Comparison of ENCODE assay signal across 11 cellular contexts in the genomic region with DNA sequence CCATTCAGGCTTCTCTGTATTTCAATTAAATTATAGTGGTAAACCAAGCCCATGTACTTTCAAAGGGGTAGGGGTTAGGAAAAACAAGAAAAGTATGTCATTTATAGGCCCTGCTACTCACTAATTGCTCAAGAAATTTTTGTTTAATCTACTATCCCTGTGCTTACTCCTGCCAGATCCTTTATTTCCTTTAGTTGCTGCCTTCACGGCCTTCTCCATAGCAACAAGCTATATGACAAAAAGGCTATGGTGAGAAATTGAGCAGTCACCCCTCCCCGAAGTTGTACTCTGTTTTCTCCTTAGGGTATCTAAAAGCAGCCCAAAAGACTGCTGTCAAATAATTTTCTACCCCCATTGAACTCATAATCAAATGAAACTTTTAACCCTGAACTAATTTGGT.
A peak's percentile ranks its signal among the peaks of the same experiment; 100 is the strongest.
DNase-seq lines count a peak whose midpoint lies in the region; ATAC-seq and TF ChIP-seq lines count a peak whose summit lies in the region.
"Had no signal": no experiment of that assay in that cellular context is flagged by ENCODE, and none has a peak within 500 bp of the region (broad histone marks: within the 10 kb centered on the region; RNA-seq: fewer than 3 reads in every experiment).

No MANE protein-coding gene starts in this region.

- H3K36me3 ChIP-seq in heart right ventricle (peaks cover 0 to 17% (median 0%) of the 10 kb centered on the region in 9 donors), mesenchymal stem cell (ENCODE audit: control insufficient read depth in 1 of 2, insufficient read depth in 2 of 2, low read depth in 1 of 2, low read length in 2 of 2) (peaks cover 3 to 33% of the 10 kb centered on the region in 2 experiments)

- H3K4me2 ChIP-seq in mesenchymal stem cell (ENCODE audit: low read length, poor library complexity, severe bottlenecking), result no peak overlapping the region
- H3K4me2 ChIP-seq: BLaER1 had no signal

- H3K9ac ChIP-seq in mesenchymal stem cell (ENCODE audit: low read length), result peak overlapping the region; percentile 59
- H3K9ac ChIP-seq: BLaER1 had no signal

- no peak overlapping the region for H3K18ac ChIP-seq in mesenchymal stem cell (ENCODE audit: low read depth in 1 of 2, low read length in 2 of 2)

- ATAC-seq in heart right ventricle (peak in 1 of 8 donors; percentile 5), Right ventricle myocardium superior (ENCODE audit: poor library complexity) (no peak)
- no peak for ATAC-seq in central memory CD8-positive, alpha-beta T cell (replicated peaks; ENCODE audit: extremely low read depth, poor library complexity, severe bottlenecking)

- H3K36me3 Mint-ChIP-seq in central memory CD8-positive, alpha-beta T cell (ENCODE audit: insufficient read depth), result peaks cover 6% of the 10 kb centered on the region
- peaks cover 15% of the 10 kb centered on the region for H3K36me3 Mint-ChIP-seq in type B pancreatic cell

- intact Hi-C loops in heart right ventricle (cut with DNase I), result no loop called here
- intact Hi-C loops in Right ventricle myocardium superior (cut with DNase I), result no loop called here

- H4K91ac ChIP-seq in mesenchymal stem cell (ENCODE audit: low read length), result no peak overlapping the region

- no peak for TF ChIP-seq CTCF in heart right ventricle (IDR thresholded peaks at IDR 0.05)
- TF ChIP-seq CTCF in type B pancreatic cell (conservative IDR thresholded peaks at IDR 0.05), result no peak

- H4K8ac ChIP-seq in mesenchymal stem cell (ENCODE audit: low read length), result no peak overlapping the region

- peaks cover 31% of the 10 kb centered on the region for H3K79me1 ChIP-seq in mesenchymal stem cell (replicated peaks; ENCODE audit: low read length, poor library complexity, severe bottlenecking)

- H3K23ac ChIP-seq in mesenchymal stem cell (ENCODE audit: low read length in 2 of 2), result no peak overlapping the region

- 51 to 66% methylated on average over 2 of the region's 2 CpGs for WGBS in heart right ventricle, 2 donors
- 59% methylated on average over 2 of the region's 2 CpGs for WGBS in mesenchymal stem cell

- no peak overlapping the region for H3K4ac ChIP-seq in mesenchymal stem cell (ENCODE audit: low read depth in 1 of 2, low read length in 2 of 2)

- peaks cover 0 to 13% (median 0%) of the 10 kb centered on the region in 11 donors for H3K9me3 ChIP-seq in heart right ventricle
- H3K9me3 ChIP-seq in mesenchymal stem cell (ENCODE audit: control insufficient read depth, low read length), result peaks cover 4% of the 10 kb centered on the region

- no peak for DNase-seq in heart right ventricle
- no peak for DNase-seq in Right ventricle myocardium superior
- no peak for DNase-seq in central memory CD8-positive, alpha-beta T cell (ENCODE audit: low spot score in 2 of 2)
- DNase-seq in mesenchymal stem cell, result peak; percentile 79
- no peak for DNase-seq in type B pancreatic cell (ENCODE audit: extremely low spot score, unreplicated experiment)
- no peak for DNase-seq in SIG-M5 treated with dmso at 0.1 percent for 504 hours (lab: John Stamatoyannopoulos, UW; ENCODE audit: unreplicated experiment)
- no peak for DNase-seq in NCI-H510A (lab: John Stamatoyannopoulos, UW)
- DNase-seq in activated CD8-positive, alpha-beta memory T cell treated with anti-CD3 and anti-CD28 coated beads for 24 hours, result no peak
- DNase-seq: NCI-H524 treated with DMSO at 0.1 percent for 48 hours, T-helper 2 cell had no signal

- H3K27me3 Mint-ChIP-seq in central memory CD8-positive, alpha-beta T cell, result no peaks in the 10 kb centered on the region
- H3K27me3 Mint-ChIP-seq in type B pancreatic cell, result no peaks in the 10 kb centered on the region

- H2BK12ac ChIP-seq in mesenchymal stem cell (ENCODE audit: low read length in 2 of 2), result no peak overlapping the region

- H3K27me3 ChIP-seq in heart right ventricle (no peaks in the 10 kb centered on the region), mesenchymal stem cell (ENCODE audit: control insufficient read depth in 1 of 2, insufficient read depth in 1 of 2, low read length in 2 of 2) (no peaks in the 10 kb centered on the region)
- H3K27me3 ChIP-seq: BLaER1 had no signal

- H3K4me3 ChIP-seq in heart right ventricle (no peak overlapping the region), mesenchymal stem cell (ENCODE audit: insufficient read depth in 1 of 2, low read depth in 1 of 2, low read length in 2 of 2) (no peak overlapping the region)
- H3K4me3 ChIP-seq: BLaER1 had no signal

- H3K4me3 Mint-ChIP-seq in central memory CD8-positive, alpha-beta T cell, result peak overlapping the region; percentile 67
- H3K4me3 Mint-ChIP-seq in type B pancreatic cell, result no peak overlapping the region

- H2BK120ac ChIP-seq in mesenchymal stem cell (ENCODE audit: low read depth, low read length), result no peak overlapping the region

- H3K27ac Mint-ChIP-seq in central memory CD8-positive, alpha-beta T cell (ENCODE audit: low read depth), result peak overlapping the region; percentile 73
- H3K27ac Mint-ChIP-seq in type B pancreatic cell, result peak overlapping the region; percentile 80

- H3K27ac ChIP-seq in heart right ventricle, result peak overlapping the region in 9 of 10 donors; percentile 5 to 71 (median 54)
- H3K27ac ChIP-seq in mesenchymal stem cell (ENCODE audit: low read length, poor library complexity, severe bottlenecking), result peak overlapping the region; percentile 71
- H3K27ac ChIP-seq: BLaER1 had no signal

- H2BK5ac ChIP-seq in mesenchymal stem cell (ENCODE audit: low read depth, low read length, poor library complexity, severe bottlenecking), result peak overlapping the region; percentile 22

- H2BK15ac ChIP-seq in mesenchymal stem cell (ENCODE audit: low read depth, poor library complexity, severe bottlenecking), result no peak overlapping the region

- peak overlapping the region; percentile 85 for H2AK5ac ChIP-seq in mesenchymal stem cell (ENCODE audit: low read length, severe bottlenecking)

- H3K9me3 Mint-ChIP-seq in central memory CD8-positive, alpha-beta T cell, result no peaks in the 10 kb centered on the region
- no peaks in the 10 kb centered on the region for H3K9me3 Mint-ChIP-seq in type B pancreatic cell

- H3K4me1 ChIP-seq in heart right ventricle, result peaks cover 12 to 66% (median 38%) of the 10 kb centered on the region in 9 donors
- H3K4me1 ChIP-seq in mesenchymal stem cell (ENCODE audit: control insufficient read depth, insufficient read depth, low read depth, low read length), result peaks cover 6% of the 10 kb centered on the region

- peaks cover 64% of the 10 kb centered on the region for H3K4me1 Mint-ChIP-seq in central memory CD8-positive, alpha-beta T cell
- H3K4me1 Mint-ChIP-seq in type B pancreatic cell (ENCODE audit: unreplicated experiment), result peaks cover 47% of the 10 kb centered on the region

- no peak overlapping the region for H3K14ac ChIP-seq in mesenchymal stem cell (ENCODE audit: low read length in 2 of 2)

- no peak overlapping the region for H2AFZ ChIP-seq in mesenchymal stem cell (ENCODE audit: low read depth, low read length)
